Comparison of ENCODE assay signal across 20 cellular contexts in the genomic region with DNA sequence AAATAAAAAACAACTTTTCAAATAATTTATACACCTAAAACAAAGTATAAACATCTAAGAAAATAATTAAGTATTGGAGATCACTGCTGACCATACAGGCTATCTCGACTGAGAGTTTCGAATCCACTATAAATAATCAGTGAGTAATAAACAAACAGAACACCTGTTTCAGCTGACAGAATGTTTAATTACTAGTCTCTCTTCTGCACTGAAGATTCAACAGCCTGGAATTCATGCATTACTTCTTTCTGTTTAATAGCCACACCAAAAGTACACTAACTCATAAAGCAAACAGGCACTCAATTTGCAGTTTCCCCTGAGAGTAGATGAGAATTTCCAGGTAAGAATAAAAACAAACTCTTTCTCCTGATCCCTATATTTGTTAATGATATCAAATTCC.
A peak's percentile ranks its signal among the peaks of the same experiment; 100 is the strongest.
DNase-seq lines count a peak whose midpoint lies in the region; ATAC-seq and TF ChIP-seq lines count a peak whose summit lies in the region.
"Had no signal": no experiment of that assay in that cellular context is flagged by ENCODE, and none has a peak within 500 bp of the region (broad histone marks: within the 10 kb centered on the region; RNA-seq: fewer than 3 reads in every experiment).

No MANE protein-coding gene starts in this region.

- H3K4ac ChIP-seq in H9 (ENCODE audit: low read depth, low read length), result no peak overlapping the region

- intact Hi-C loops in CD4-positive, alpha-beta T cell (cut with DNase I, micrococcal nuclease), result loop anchor here in 1 of 2 experiments (2.0 kb wide), 1 partner anchor 564 kb away; no protein-coding TSS in a partner anchor
- intact Hi-C loops in psoas muscle (cut with DNase I) (no loop called here), aorta (cut with DNase I) (no loop called here)

- H3K9me3 ChIP-seq in CD4-positive, alpha-beta T cell (ENCODE audit: control insufficient read depth, low read length), result no peaks in the 10 kb centered on the region
- H3K9me3 ChIP-seq in GM23248 (ENCODE audit: low read depth), result no peaks in the 10 kb centered on the region
- H3K9me3 ChIP-seq in psoas muscle, result peaks cover 6% of the 10 kb centered on the region
- H3K9me3 ChIP-seq in H9 (ENCODE audit: control insufficient read depth, low read depth, low read length), result no peaks in the 10 kb centered on the region
- no peaks in the 10 kb centered on the region for H3K9me3 ChIP-seq in aorta (ENCODE audit: control insufficient read depth, low read length)
- H3K9me3 ChIP-seq: heart right ventricle, right lobe of liver had no signal

- no peak overlapping the region for H2BK12ac ChIP-seq in H9 (ENCODE audit: insufficient read length, low read depth, low read length)

- H3K18ac ChIP-seq in H9 (ENCODE audit: insufficient read length, low read depth, low read length), result no peak overlapping the region

- no peak overlapping the region for H2BK15ac ChIP-seq in H9 (ENCODE audit: low read depth, low read length)

- H3K36me3 Mint-ChIP-seq in CD4-positive, alpha-beta T cell (ENCODE audit: low read depth), result peaks cover 54% of the 10 kb centered on the region
- H3K36me3 Mint-ChIP-seq in H9 (ENCODE audit: insufficient read depth in 1 of 3, low read depth in 3 of 3), result peaks cover 0 to 15% (median 2%) of the 10 kb centered on the region in 3 experiments; a peak in 4 of 7 replicates

- H2AFZ ChIP-seq in GM23248 (no peak overlapping the region), H9 (ENCODE audit: low read length) (no peak overlapping the region)

- no peaks in the 10 kb centered on the region for H3K27me3 ChIP-seq in CD4-positive, alpha-beta T cell (ENCODE audit: control insufficient read depth, insufficient read depth, low read length)
- no peaks in the 10 kb centered on the region for H3K27me3 ChIP-seq in GM23248 (replicated peaks; ENCODE audit: insufficient read depth)
- H3K27me3 ChIP-seq in psoas muscle (ENCODE audit: insufficient read depth in 3 of 3, low read length in 2 of 3), result no peaks in the 10 kb centered on the region
- H3K27me3 ChIP-seq in H9 (ENCODE audit: insufficient read depth, low read length), result no peaks in the 10 kb centered on the region
- no peaks in the 10 kb centered on the region for H3K27me3 ChIP-seq in aorta (ENCODE audit: control insufficient read depth in 1 of 2, insufficient read depth in 2 of 2, low read length in 1 of 2)
- H3K27me3 ChIP-seq: cardiac muscle cell, heart right ventricle, right lobe of liver had no signal

- no peak overlapping the region for H3K56ac ChIP-seq in H9 (ENCODE audit: insufficient read length, low read depth, low read length)

- H2BK5ac ChIP-seq in H9 (ENCODE audit: insufficient read length, low read length), result no peak overlapping the region

- no peak overlapping the region for H4K8ac ChIP-seq in H9 (replicated peaks; ENCODE audit: insufficient read length, low read depth, low read length)

- no peak for TF ChIP-seq CTCF in CD4-positive, alpha-beta T cell (IDR thresholded peaks at IDR 0.05)
- TF ChIP-seq CTCF in epithelial cell of esophagus (IDR thresholded peaks at IDR 0.05; ENCODE audit: insufficient read depth, low read depth, low read length, missing control alignments), result no peak
- TF ChIP-seq CTCF in psoas muscle (IDR thresholded peaks at IDR 0.05), result no peak
- TF ChIP-seq CTCF in H9 (conservative IDR thresholded peaks at IDR 0.05), result no peak

- H3K79me1 ChIP-seq in H9 (ENCODE audit: insufficient read depth, low read depth, low read length, poor library complexity, severe bottlenecking), result peaks cover 3% of the 10 kb centered on the region

- CTCF ChIA-PET in CD4-positive, alpha-beta T cell (lab: Charles Lee), result interaction anchor here (0.5 kb wide), 1 partner anchor 138 kb away, joined by 3 read pairs; no protein-coding TSS in a partner anchor

- DNase-seq in CD4-positive, alpha-beta T cell, result no peak
- no peak for DNase-seq in GM23248
- DNase-seq in epithelial cell of esophagus (ENCODE audit: low read depth), result peak; percentile 58
- DNase-seq in psoas muscle, result no peak
- DNase-seq in H9, result no peak
- DNase-seq in aorta, result no peak
- DNase-seq in NCI-H1092 treated with DMSO at 0.1 percent for 48 hours (lab: John Stamatoyannopoulos, UW), result no peak
- DNase-seq: activated CD4-positive, alpha-beta T cell treated with anti-CD3 and anti-CD28 coated beads, Interleukin-2, amount 10 ng/mL, durations not matched to agents 7 days and 5 days; activated T-cell treated with anti-CD3 and anti-CD28 coated beads, Interleukin-2, amount 50 U/mL, for 1 hour; AML-193; heart right ventricle; islet precursor cell; NCI-H774; right lobe of liver; stimulated activated CD4-positive, alpha-beta T cell treated with anti-CD3 and anti-CD28 coated beads, Interleukin-2, amount 100 ng/mL, for 48 hours had no signal

- H2AK5ac ChIP-seq in H9 (ENCODE audit: insufficient read length, low read length), result no peak overlapping the region

- no peaks in the 10 kb centered on the region for H3K27me3 Mint-ChIP-seq in CD4-positive, alpha-beta T cell
- H3K27me3 Mint-ChIP-seq in H9 (ENCODE audit: low read depth), result no peaks in the 10 kb centered on the region
- H3K27me3 Mint-ChIP-seq: activated CD4-positive, alpha-beta T cell treated with anti-CD3 and anti-CD28 coated beads, Interleukin-2, amount 10 ng/mL, durations not matched to agents 7 days and 5 days; memory B cell had no signal

- H3K9me3 Mint-ChIP-seq in CD4-positive, alpha-beta T cell, result peaks cover 2% of the 10 kb centered on the region
- no peaks in the 10 kb centered on the region for H3K9me3 Mint-ChIP-seq in H9
- H3K9me3 Mint-ChIP-seq: activated CD4-positive, alpha-beta T cell treated with anti-CD3 and anti-CD28 coated beads, Interleukin-2, amount 10 ng/mL, durations not matched to agents 7 days and 5 days had no signal

- H3K36me3 ChIP-seq in GM23248 (ENCODE audit: low read depth), result peaks cover 12% of the 10 kb centered on the region; the same call in 1 of the 2 replicates
- H3K36me3 ChIP-seq in psoas muscle (ENCODE audit: insufficient read depth in 1 of 2, low read depth in 1 of 2), result no peaks in the 10 kb centered on the region
- no peaks in the 10 kb centered on the region for H3K36me3 ChIP-seq in aorta (ENCODE audit: control insufficient read depth in 1 of 2, insufficient read depth in 2 of 2, low read length in 1 of 2)
- H3K36me3 ChIP-seq: cardiac muscle cell, right lobe of liver had no signal

- in situ Hi-C loops in GM23248 (cut with MboI), result no loop called here

- no peaks in the 10 kb centered on the region for H3K23me2 ChIP-seq in H9 (ENCODE audit: insufficient read length, low read depth, low read length, poor library complexity, severe bottlenecking)

- H3F3A ChIP-seq in GM23248 (ENCODE audit: insufficient read depth), result peaks cover 89% of the 10 kb centered on the region

- H3K4me2 ChIP-seq in GM23248 (ENCODE audit: unreplicated experiment) (no peak overlapping the region), H9 (ENCODE audit: insufficient read depth, insufficient read length, low read length) (no peak overlapping the region)

- no peak overlapping the region for H3K23ac ChIP-seq in H9 (ENCODE audit: insufficient read length, low read depth, low read length)

- no peak overlapping the region for H3K4me3 Mint-ChIP-seq in CD4-positive, alpha-beta T cell
- no peak overlapping the region for H3K4me3 Mint-ChIP-seq in H9
- H3K4me3 Mint-ChIP-seq: activated CD4-positive, alpha-beta T cell treated with anti-CD3 and anti-CD28 coated beads, Interleukin-2, amount 10 ng/mL, durations not matched to agents 7 days and 5 days; memory B cell had no signal

- no peak overlapping the region for H2BK20ac ChIP-seq in H9 (ENCODE audit: low read depth, low read length, poor library complexity, severe bottlenecking)

- H4K91ac ChIP-seq in H9 (ENCODE audit: insufficient read length, low read depth, low read length), result no peak overlapping the region

- H4K5ac ChIP-seq in H9 (ENCODE audit: insufficient read length, low read depth, low read length), result no peak overlapping the region

- peaks cover 100% of the 10 kb centered on the region for H3K79me2 ChIP-seq in GM23248 (ENCODE audit: insufficient read depth)
- peaks cover 2% of the 10 kb centered on the region; the same call in 1 of the 2 replicates for H3K79me2 ChIP-seq in H9 (ENCODE audit: insufficient read depth, low read length)

- H3K4me3 ChIP-seq in GM23248 (no peak overlapping the region), epithelial cell of esophagus (ENCODE audit: low read length) (no peak overlapping the region), psoas muscle (peak overlapping the region; percentile 37), aorta (ENCODE audit: low read length in 2 of 2) (no peak overlapping the region)
- H3K4me3 ChIP-seq: cardiac muscle cell, heart right ventricle, right lobe of liver had no signal

- no peak for ATAC-seq in CD4-positive, alpha-beta T cell (ENCODE audit: poor library complexity)
- peak; percentile 77 to 94 (median 88) for ATAC-seq in psoas muscle
- no peak for ATAC-seq in aorta (ENCODE audit: low FRiP score)
- no peak for ATAC-seq in GM18520 (IDR thresholded peaks at IDR 0.05; ENCODE audit: unreplicated experiment)
- ATAC-seq: right lobe of liver, SK-N-SH treated with all-trans-retinoic acid at 6 μM for 48 hours had no signal

- H3K27ac Mint-ChIP-seq in CD4-positive, alpha-beta T cell, result peak overlapping the region; percentile 46
- H3K27ac Mint-ChIP-seq in H9, result no peak overlapping the region
- H3K27ac Mint-ChIP-seq: activated CD4-positive, alpha-beta T cell treated with anti-CD3 and anti-CD28 coated beads, Interleukin-2, amount 10 ng/mL, durations not matched to agents 7 days and 5 days had no signal

- no peak overlapping the region for H2BK120ac ChIP-seq in H9 (ENCODE audit: low read depth, low read length, poor library complexity, severe bottlenecking)

- no peak overlapping the region for H3T11ph ChIP-seq in H9 (ENCODE audit: low read length)

- no peaks in the 10 kb centered on the region for H3K9me2 ChIP-seq in GM23248 (ENCODE audit: insufficient read depth)

- H3K4me1 ChIP-seq in GM23248 (ENCODE audit: insufficient read depth) (peaks cover 72% of the 10 kb centered on the region), psoas muscle (peaks cover 60% of the 10 kb centered on the region), H9 (ENCODE audit: insufficient read depth, low read length) (peaks cover 3% of the 10 kb centered on the region; the same call in 1 of the 2 replicates), aorta (ENCODE audit: control insufficient read depth in 1 of 2, insufficient read depth in 2 of 2, low read length in 2 of 2) (peaks cover 0 to 6% of the 10 kb centered on the region in 2 donors)
- H3K4me1 ChIP-seq: right lobe of liver had no signal

- H3K27ac ChIP-seq in CD4-positive, alpha-beta T cell (ENCODE audit: low read depth, low read length), result no peak overlapping the region
- H3K27ac ChIP-seq in GM23248, result 0 out of 2 replicates have a peak overlapping the region, but pooled peaks have one; percentile 10
- H3K27ac ChIP-seq in psoas muscle, result peak overlapping the region; percentile 72
- no peak overlapping the region for H3K27ac ChIP-seq in H9 (ENCODE audit: insufficient read length, low read depth, low read length)
- H3K27ac ChIP-seq in aorta (ENCODE audit: low read depth in 1 of 2, low read length in 2 of 2), result no peak overlapping the region
- H3K27ac ChIP-seq: cardiac muscle cell, HL-60, right lobe of liver had no signal

- H3K4me1 Mint-ChIP-seq in CD4-positive, alpha-beta T cell (ENCODE audit: low read depth), result peaks cover 78% of the 10 kb centered on the region
- peaks cover 25% of the 10 kb centered on the region in 2 experiments for H3K4me1 Mint-ChIP-seq in H9

- WGBS in GM23248 (ENCODE audit: low coverage in 1 of 2, low lambda C conversion rate in 2 of 2, missing lambda C conversion rate in 2 of 2), 2 experiments, result 93 to 97% methylated on average over 2 of the region's 2 CpGs
- 30 to 43% (median 34%) methylated on average over 2 of the region's 2 CpGs for WGBS in psoas muscle, 3 donors
- WGBS in H9 (ENCODE audit: extremely low coverage, insufficient read length, low lambda C conversion rate), result no CpG with 5 or more reads among the region's 2 CpGs
- 80 to 86% methylated on average over 2 of the region's 2 CpGs for WGBS in aorta, 2 donors

- no peak overlapping the region for H3K14ac ChIP-seq in H9 (ENCODE audit: insufficient read depth, low read length)

- POLR2A ChIA-PET in CD4-positive, alpha-beta T cell (lab: Charles Lee), result no interaction called here

- peaks cover 33% of the 10 kb centered on the region for H4K20me1 ChIP-seq in GM23248 (ENCODE audit: insufficient read depth)
- no peaks in the 10 kb centered on the region for H4K20me1 ChIP-seq in H9 (ENCODE audit: control insufficient read depth, insufficient read depth, insufficient read length)

- H3K9ac ChIP-seq in GM23248, result no peak overlapping the region
- H3K9ac ChIP-seq in H9 (ENCODE audit: extremely low read depth, insufficient read length, low read length), result no peak overlapping the region

Comparison
In these comparisons a context has a peak if more than half of its experiments do, and no peak if none do; other contexts are left out.
1. ATAC-seq: peak in psoas muscle (4 of 4); none in CD4-positive, alpha-beta T cell (single experiment), aorta (single experiment) and GM18520 (single experiment).
2. H3K27ac ChIP-seq: peak in GM23248 (single experiment) and psoas muscle (single experiment); none in CD4-positive, alpha-beta T cell (single experiment), H9 (single experiment) and aorta (0 of 2).